In the genomic region with DNA sequence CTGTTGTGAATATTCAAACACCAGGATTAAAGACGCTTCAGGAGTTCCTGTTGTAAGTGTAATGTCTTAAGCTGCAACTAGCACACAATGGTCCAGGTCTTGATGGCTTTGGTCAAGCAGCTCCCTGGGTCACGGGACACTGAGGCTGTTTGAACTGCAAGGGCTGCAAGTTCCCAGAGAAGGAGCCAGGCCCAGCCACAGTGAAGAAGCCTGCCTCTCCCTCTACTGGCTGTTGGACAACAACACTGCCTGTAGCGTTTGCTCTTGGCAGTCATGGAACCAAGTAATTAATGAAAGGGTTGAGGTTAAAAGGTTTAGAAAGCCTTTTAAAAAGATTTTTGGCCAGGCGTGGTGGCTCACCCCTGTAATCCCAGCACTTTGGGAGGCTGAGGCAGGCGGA, we compare ENCODE assay signal across 8 cellular contexts. TPM values are rescaled to one million over a fixed set of nuclear protein-coding genes. Genes with fewer than 3 reads are reported as not detected.
DNase-seq lines count a peak whose midpoint lies in the region; ATAC-seq and TF ChIP-seq lines count a peak whose summit lies in the region.

No MANE protein-coding gene starts in this region.

- TF ChIP-seq CTCF in MCF 10A (IDR thresholded peaks at IDR 0.05; ENCODE audit: unreplicated experiment) (peak; percentile 34), lower lobe of right lung (IDR thresholded peaks at IDR 0.05) (peak; percentile 35), psoas muscle (IDR thresholded peaks at IDR 0.05) (no peak)

- H3K9me3 Mint-ChIP-seq in MCF 10A (ENCODE audit: unreplicated experiment) = no peaks in the 10 kb centered on the region

- H3K36me3 Mint-ChIP-seq in MCF 10A (ENCODE audit: insufficient read depth, unreplicated experiment) = no peaks in the 10 kb centered on the region

- POLR2A ChIA-PET in MCF 10A (lab: Yijun Ruan, JAX) = interaction anchor here (0.6 to 0.9 kb wide), 4 partner anchors 8 to 412 kb away, joined by 3 to 4 read pairs (median 3); no protein-coding TSS in a partner anchor

- H3K27me3 ChIP-seq in lower lobe of right lung (ENCODE audit: low read depth) (no peaks in the 10 kb centered on the region), psoas muscle (ENCODE audit: insufficient read depth in 3 of 3, low read length in 2 of 3) (no peaks in the 10 kb centered on the region)

- intact Hi-C loops in MCF 10A (cut with micrococcal nuclease) (loop anchor here (1.0 kb wide), 1 partner anchor 292 kb away; no protein-coding TSS in a partner anchor), lower lobe of right lung (cut with DNase I) (no loop called here), psoas muscle (cut with DNase I) (no loop called here)

- H3K36me3 ChIP-seq in lower lobe of right lung = no peaks in the 10 kb centered on the region
- H3K36me3 ChIP-seq in psoas muscle (ENCODE audit: insufficient read depth in 1 of 2, low read depth in 1 of 2) = no peaks in the 10 kb centered on the region

- peaks cover 17% of the 10 kb centered on the region for H3K4me1 Mint-ChIP-seq in MCF 10A (ENCODE audit: insufficient read depth, unreplicated experiment)

- CTCF ChIA-PET in MCF 10A (lab: Yijun Ruan, JAX) = interaction anchor here (0.6 to 1.5 kb wide), 3 partner anchors 17 to 282 kb away, joined by 3 to 6 read pairs (median 3); a partner anchor contains a TSS

- no peak overlapping the region for H3K4me3 Mint-ChIP-seq in MCF 10A (ENCODE audit: unreplicated experiment)

- in situ Hi-C loops in Caki2 (cut with HindIII; ENCODE audit: low pct_unique_long_range_greater_than_20kb, low sequenced_read_pairs) = no loop called here

- 56 to 60% (median 58%) methylated on average over 5 of the region's 5 CpGs for WGBS in psoas muscle, 3 donors

- H3K4me3 ChIP-seq in lower lobe of right lung = no peak overlapping the region
- H3K4me3 ChIP-seq in psoas muscle = no peak overlapping the region

- H3K9me3 ChIP-seq in lower lobe of right lung = no peaks in the 10 kb centered on the region
- H3K9me3 ChIP-seq in psoas muscle = no peaks in the 10 kb centered on the region

- H3K27ac Mint-ChIP-seq in MCF 10A (ENCODE audit: low read depth, unreplicated experiment) = no peak overlapping the region

- no TSS peak for BruUV-seq in MCF 10A (replicated peaks; lab: Mats Ljungman, UMichigan)

- ATAC-seq in lower lobe of right lung (peak; percentile 83 to 92), psoas muscle (no peak), HG03159 (IDR thresholded peaks at IDR 0.05; ENCODE audit: unreplicated experiment) (no peak)

- H3K27ac ChIP-seq in lower lobe of right lung (no peak overlapping the region), psoas muscle (no peak overlapping the region)

- DNase-seq in Caki2 (ENCODE audit: low read depth) (peak; percentile 41), LHCN-M2 (ENCODE audit: low read depth) (peak; percentile 65), MCF 10A (ENCODE audit: unreplicated experiment) (peak; percentile 60), lower lobe of right lung (peak; percentile 60), psoas muscle (no peak), cerebellum (ENCODE audit: low spot score) (no peak)
- DNase-seq in stimulated activated naive CD4-positive, alpha-beta T cell (lab: John Stamatoyannopoulos, UW) = no peak

- H3K4me1 ChIP-seq in lower lobe of right lung (no peaks in the 10 kb centered on the region), psoas muscle (no peaks in the 10 kb centered on the region)

- no peaks in the 10 kb centered on the region for H3K27me3 Mint-ChIP-seq in MCF 10A (ENCODE audit: insufficient read depth, unreplicated experiment)

RNA-seq across cellular contexts. Expression of a gene that starts 31.9 kb away (rescaled TPM):
- 193 and 207 TPM in 2 replicates for total RNA-seq in Caki2 (2014; rRNA removed; shearing (Covaris generic); ENCODE audit: low replicate concordance)
- total RNA-seq in LHCN-M2 (2014; rRNA removed) (24.8 and 45.4 TPM in 2 replicates), MCF 10A (2022) (35.0 and 36.9 TPM in 2 replicates), lower lobe of right lung (88.6 TPM), psoas muscle (10 to 100 TPM in 3 of 4 donors, 1 to 10 TPM in 1; 9.3 to 18.8 (median 11.9) TPM), cerebellum (19.4 TPM)
- 43.4 TPM for polyA plus RNA-seq in LHCN-M2 (2012)
- 10 to 100 TPM; 12.0 to 12.3 (median 12.2) TPM for polyA plus RNA-seq in psoas muscle

Comparison
In these comparisons a context has a peak if more than half of its experiments do, and no peak if none do; other contexts are left out.
1. DNase-seq: peak in Caki2 (single experiment), LHCN-M2 (single experiment), MCF 10A (single experiment) and lower lobe of right lung (single experiment); none in psoas muscle (0 of 2), stimulated activated naive CD4-positive, alpha-beta T cell (0 of 6) and cerebellum (single experiment).
2. ATAC-seq: peak in lower lobe of right lung (2 of 2); none in psoas muscle (0 of 4) and HG03159 (single experiment).